In genomic region chr6:3222506-3223038, GRCh38 we compare ENCODE assay signal across 22 cellular contexts. TPM values are rescaled to one million over a fixed set of nuclear protein-coding genes. Genes with fewer than 3 reads are reported as not detected.
A peak's percentile ranks its signal among the peaks of the same experiment; 100 is the strongest.
DNase-seq lines count a peak whose midpoint lies in the region; ATAC-seq and TF ChIP-seq lines count a peak whose summit lies in the region.
"Had no signal": no experiment of that assay in that cellular context is flagged by ENCODE, and none has a peak within 500 bp of the region (broad histone marks: within the 10 kb centered on the region; RNA-seq: fewer than 3 reads in every experiment).

No MANE protein-coding gene starts in this region.

- peaks cover 0 to 16% (median 3%) of the 10 kb centered on the region in 7 donors for H3K9me3 Mint-ChIP-seq in CD14-positive monocyte
- H3K9me3 Mint-ChIP-seq: mesothelial cell of epicardium had no signal

- H3K27me3 Mint-ChIP-seq in CD14-positive monocyte (ENCODE audit: low read depth in 3 of 3) = peaks cover 44 to 65% (median 48%) of the 10 kb centered on the region in 3 donors

- ATAC-seq in GM21619 (IDR thresholded peaks at IDR 0.05; ENCODE audit: unreplicated experiment) (no peak), HG02678 (IDR thresholded peaks at IDR 0.05; ENCODE audit: unreplicated experiment) (no peak)
- ATAC-seq: left lobe of liver, WTC11 had no signal

- intact Hi-C loops in CD14-positive monocyte (cut with micrococcal nuclease) = no loop called here

- TF ChIP-seq CTCF in CD14-positive monocyte (IDR thresholded peaks at IDR 0.05) = no peak

- no peaks in the 10 kb centered on the region for H3K36me3 Mint-ChIP-seq in CD14-positive monocyte

- DNase-seq in NCI-H1694 treated with DMSO at 0.1 percent for 48 hours (lab: John Stamatoyannopoulos, UW) (peak; percentile 4), NCI-H1694 (lab: John Stamatoyannopoulos, UW) (no peak), NCI-H1417 (lab: John Stamatoyannopoulos, UW) (peak; percentile 55 to 85 (median 65)), NCI-H510A treated with DMSO at 0.1 percent for 48 hours (lab: John Stamatoyannopoulos, UW) (peak; percentile 42), myocyte (ENCODE audit: low read depth) (peak; percentile 60), CD14-positive monocyte (ENCODE audit: low spot score) (no peak)
- DNase-seq: activated CD4-positive, alpha-beta T cell treated with anti-CD3 and anti-CD28 coated beads, Interleukin-2, amount 50 U/mL, for 48 hours; activated naive CD4-positive, alpha-beta T cell treated with Interleukin-2 at 50 U/mL for 16 hours; activated T-cell treated with anti-CD3 and anti-CD28 coated beads, Interleukin-2, amount 50 U/mL, for 1 hour; anterior cingulate cortex; DMS153; effector CD8-positive, alpha-beta T cell; nephron progenitor cell; SJCRH30; stimulated activated CD4-positive, alpha-beta T cell treated with anti-CD3 and anti-CD28 coated beads, Interleukin-2, amount 100 ng/mL, for 48 hours; T-helper 2 cell had no signal

- no peak overlapping the region for H3K27ac Mint-ChIP-seq in CD14-positive monocyte
- H3K27ac Mint-ChIP-seq: mesothelial cell of epicardium, progenitor cell of endocrine pancreas, WTC11 had no signal

- peaks cover 7% of the 10 kb centered on the region for H3K4me1 Mint-ChIP-seq in CD14-positive monocyte

- no peak overlapping the region for H3K4me3 Mint-ChIP-seq in CD14-positive monocyte
- H3K4me3 Mint-ChIP-seq: mesothelial cell of epicardium, nephron progenitor cell, WTC11 had no signal

RNA-seq across cellular contexts. Expression of gene TUBB2B, which starts 4.9 kb away (rescaled TPM):
- total RNA-seq in myocyte = 112 and 114 TPM in 2 replicates
- 71.2 TPM for polyA plus RNA-seq in myocyte (2012)
- under 1 TPM in 1 of 2 donors, not detected in 1; 0.15 TPM for polyA plus RNA-seq in CD14-positive monocyte

RNA-seq across cellular contexts. Expression of gene PSMG4, which starts 36.2 kb away (rescaled TPM):
- 16.8 and 43.0 TPM in 2 replicates for total RNA-seq in myocyte
- polyA plus RNA-seq in myocyte (2012) = 29.4 TPM
- polyA plus RNA-seq in CD14-positive monocyte = 10 to 100 TPM; 27.9 to 31.1 TPM

Comparison
In these comparisons a context has a peak if more than half of its experiments do, and no peak if none do; other contexts are left out.
1. DNase-seq: peak in NCI-H1694 treated with DMSO at 0.1 percent for 48 hours (single experiment), NCI-H1417 (3 of 3), NCI-H510A treated with DMSO at 0.1 percent for 48 hours (single experiment) and myocyte (single experiment); none in NCI-H1694 (single experiment) and CD14-positive monocyte (single experiment).